ENCODE assay signal across 8 cellular contexts in the genomic region with DNA sequence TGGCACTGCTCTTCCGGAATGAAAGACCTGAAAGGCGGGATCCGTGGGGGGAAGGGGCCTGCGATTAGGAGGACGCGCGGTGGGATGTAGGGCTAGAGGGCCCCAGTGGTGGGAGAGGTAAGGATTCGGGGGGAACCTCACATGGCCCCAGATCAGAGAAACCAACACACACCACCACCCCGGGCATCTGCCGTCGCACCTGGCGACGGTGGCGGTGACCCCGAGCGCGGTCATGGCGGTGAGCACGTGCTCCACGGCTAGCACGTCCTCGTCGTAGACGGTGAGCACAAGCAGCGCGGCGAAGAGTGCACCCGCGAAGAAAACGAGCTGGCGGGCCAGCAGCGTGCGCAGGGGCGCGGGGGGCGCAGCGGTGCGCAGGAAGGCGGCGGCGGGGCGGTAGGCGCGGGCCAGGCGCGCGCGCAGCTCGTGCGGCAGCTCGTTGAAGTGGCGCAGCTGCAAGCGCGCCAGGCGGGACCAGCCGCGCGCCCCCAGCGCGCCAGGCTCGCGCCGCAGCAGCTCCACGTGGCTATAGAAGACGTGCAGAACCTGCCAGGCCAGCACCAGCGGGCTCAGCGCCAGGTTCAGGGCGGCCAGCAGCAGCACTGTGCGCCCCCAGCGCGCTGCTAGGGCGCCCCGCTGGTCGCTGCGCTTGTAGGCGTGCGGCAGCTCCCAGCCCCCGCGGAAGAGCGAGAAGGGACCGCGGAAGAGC. TPM values are rescaled to one million over a fixed set of nuclear protein-coding genes. Genes with fewer than 3 reads are reported as not detected.
DNase-seq lines count a peak whose midpoint lies in the region; ATAC-seq and TF ChIP-seq lines count a peak whose summit lies in the region.

No MANE protein-coding gene starts in this region.

- H2BK5ac ChIP-seq in neuronal stem cell (ENCODE audit: low read length), result peak overlapping the region; percentile 63

- H3K27me3 Mint-ChIP-seq in endodermal cell (ENCODE audit: insufficient read depth), result peaks cover 92% of the 10 kb centered on the region

- H4K8ac ChIP-seq in neuronal stem cell (ENCODE audit: low read depth, low read length), result peak overlapping the region; percentile 26

- peak overlapping the region; percentile 52 for H3K4me2 ChIP-seq in neuronal stem cell (ENCODE audit: insufficient read depth, low read length, poor library complexity, severe bottlenecking)

- H2BK120ac ChIP-seq in neuronal stem cell (ENCODE audit: low read depth, low read length), result peak overlapping the region; percentile 69

- TF ChIP-seq EP300 in gastroesophageal sphincter (IDR thresholded peaks at IDR 0.05), result no peak

- DNase-seq in DMS 273 (lab: John Stamatoyannopoulos, UW; ENCODE audit: unreplicated experiment) (peak; percentile 77), DMS 273 treated with DMSO at 0.1 percent for 48 hours (lab: John Stamatoyannopoulos, UW) (no peak), T-helper 9 cell (peak; percentile 26), endodermal cell (peak; percentile 70), neuronal stem cell (ENCODE audit: low spot score) (no peak), RKO (ENCODE audit: low spot score) (no peak), GF-D8 (lab: John Stamatoyannopoulos, UW) (no peak)

- peak overlapping the region; percentile 99 for H3K14ac ChIP-seq in neuronal stem cell (ENCODE audit: low read length)

- peak overlapping the region; percentile 100 for H2AK5ac ChIP-seq in neuronal stem cell (ENCODE audit: low read depth, low read length)

- H2BK12ac ChIP-seq in neuronal stem cell (ENCODE audit: low read length), result peak overlapping the region; percentile 99

- H3K4me3 Mint-ChIP-seq in endodermal cell, result peak overlapping the region; percentile 50

- peaks cover 2% of the 10 kb centered on the region for H3K79me1 ChIP-seq in neuronal stem cell (ENCODE audit: low read depth, low read length)

- H3K4me3 ChIP-seq in endodermal cell (ENCODE audit: low read length), result peak overlapping the region; percentile 47
- H3K4me3 ChIP-seq in neuronal stem cell (ENCODE audit: low read length in 2 of 2), result peak overlapping the region; percentile 41 to 65
- H3K4me3 ChIP-seq in gastroesophageal sphincter, result peak overlapping the region in 1 of 2 donors; percentile 38

- peak overlapping the region; percentile 97 for H2BK15ac ChIP-seq in neuronal stem cell (ENCODE audit: low read length)

- ATAC-seq in gastroesophageal sphincter, result no peak

- peaks cover 3% of the 10 kb centered on the region for H3K9me3 Mint-ChIP-seq in endodermal cell

- peak overlapping the region; percentile 99 for H3K18ac ChIP-seq in neuronal stem cell (ENCODE audit: low read length)

- H3K36me3 ChIP-seq in endodermal cell (ENCODE audit: control insufficient read depth, insufficient read depth, low read length) (no peaks in the 10 kb centered on the region), neuronal stem cell (replicated peaks in 1 of 2; ENCODE audit: control insufficient read depth in 2 of 2, insufficient read depth in 2 of 2, low read length in 2 of 2) (peaks cover 0 to 5% of the 10 kb centered on the region in 2 donors), gastroesophageal sphincter (no peaks in the 10 kb centered on the region)

- H3K36me3 Mint-ChIP-seq in endodermal cell (ENCODE audit: low read depth), result no peaks in the 10 kb centered on the region

- WGBS in endodermal cell (ENCODE audit: insufficient coverage in 1 of 2, insufficient read length in 1 of 2), 2 experiments, result 6 to 11% methylated on average over 29 to 79 of the region's 82 CpGs
- no CpG with 5 or more reads among the region's 82 CpGs for WGBS in neuronal stem cell (ENCODE audit: extremely low coverage in 2 of 2, insufficient read length in 2 of 2, insufficient replicate concordance in 1 of 2), 2 donors
- 2% methylated on average over 8 of the region's 82 CpGs; no CpG with 5 or more reads in 1 of the 2 donors for WGBS in gastroesophageal sphincter (ENCODE audit: low coverage in 1 of 2), 2 donors

- H3K4me1 Mint-ChIP-seq in endodermal cell, result peaks cover 18% of the 10 kb centered on the region

- TF ChIP-seq CTCF in endodermal cell (conservative IDR thresholded peaks at IDR 0.05), result no peak
- TF ChIP-seq CTCF in gastroesophageal sphincter (IDR thresholded peaks at IDR 0.05), result no peak

- no peak for TF ChIP-seq POLR2A in gastroesophageal sphincter (IDR thresholded peaks at IDR 0.05)

- H3K9me3 ChIP-seq in endodermal cell (ENCODE audit: control insufficient read depth, low read length) (no peaks in the 10 kb centered on the region), neuronal stem cell (replicated peaks in 1 of 2; ENCODE audit: control insufficient read depth in 2 of 2, insufficient read depth in 1 of 2, low read depth in 1 of 2, low read length in 2 of 2) (peaks cover 0 to 2% of the 10 kb centered on the region in 2 donors), gastroesophageal sphincter (no peaks in the 10 kb centered on the region)

- H3K4me1 ChIP-seq in endodermal cell (ENCODE audit: control insufficient read depth, insufficient read depth, low read length) (no peaks in the 10 kb centered on the region), neuronal stem cell (ENCODE audit: control insufficient read depth in 2 of 2, insufficient read depth in 1 of 2, low read depth in 1 of 2, low read length in 2 of 2) (peaks cover 25 to 36% of the 10 kb centered on the region in 2 donors), gastroesophageal sphincter (peaks cover 0 to 30% (median 22%) of the 10 kb centered on the region in 3 donors)

- H2AFZ ChIP-seq in neuronal stem cell (ENCODE audit: low read length), result peak overlapping the region; percentile 94

- H3K27ac ChIP-seq in endodermal cell (ENCODE audit: low read depth, low read length), result no peak overlapping the region
- H3K27ac ChIP-seq in neuronal stem cell (replicated peaks; ENCODE audit: low read length), result no peak overlapping the region
- H3K27ac ChIP-seq in gastroesophageal sphincter, result no peak overlapping the region

- no peak overlapping the region for H3K27ac Mint-ChIP-seq in endodermal cell

- H3K27me3 ChIP-seq in endodermal cell (ENCODE audit: control insufficient read depth, insufficient read depth, low read length, poor library complexity, severe bottlenecking) (peaks cover 46% of the 10 kb centered on the region), neuronal stem cell (ENCODE audit: control insufficient read depth in 3 of 3, insufficient read depth in 3 of 3, low read depth in 1 of 3, low read length in 3 of 3) (peaks cover 0 to 18% (median 0%) of the 10 kb centered on the region in 3 experiments), gastroesophageal sphincter (peaks cover 88% of the 10 kb centered on the region)

- H4K91ac ChIP-seq in neuronal stem cell (ENCODE audit: low read depth, low read length, poor library complexity), result peak overlapping the region; percentile 22

- H3K9ac ChIP-seq in endodermal cell (ENCODE audit: extremely low read depth, low read length, poor library complexity, severe bottlenecking), result no peak overlapping the region
- H3K9ac ChIP-seq in neuronal stem cell (ENCODE audit: low read depth, low read length, poor library complexity), result peak overlapping the region; percentile 79

- peak overlapping the region; percentile 98 for H3K23ac ChIP-seq in neuronal stem cell (ENCODE audit: low read depth, low read length, poor library complexity)

- H3K4ac ChIP-seq in neuronal stem cell (ENCODE audit: low read length), result peak overlapping the region; percentile 70

RNA-seq across cellular contexts. Expression of a gene that starts 5.7 kb away (rescaled TPM):
- 1 to 10 TPM; 2.0 to 3.0 TPM for total RNA-seq in endodermal cell
- 4.3 TPM for polyA plus RNA-seq in endodermal cell (2013, experiment 1 of 2)
- polyA plus RNA-seq in endodermal cell (2013, experiment 2 of 2), result 4.0 TPM
- polyA plus RNA-seq in neuronal stem cell (2013, experiment 1 of 2), result 6.3 TPM
- 5.0 TPM for polyA plus RNA-seq in neuronal stem cell (2013, experiment 2 of 2)
- total RNA-seq in gastroesophageal sphincter, result under 1 TPM in 2 of 4 donors, not detected in 2; 0.15 to 0.31 TPM

RNA-seq across cellular contexts. Expression of a gene that starts 9.7 kb away (rescaled TPM):
- total RNA-seq in endodermal cell, result 10 to 100 TPM; 35.9 to 37.2 TPM
- polyA plus RNA-seq in endodermal cell (2013, experiment 1 of 2), result 27.6 TPM
- 25.8 TPM for polyA plus RNA-seq in endodermal cell (2013, experiment 2 of 2)
- 8.6 TPM for polyA plus RNA-seq in neuronal stem cell (2013, experiment 1 of 2)
- polyA plus RNA-seq in neuronal stem cell (2013, experiment 2 of 2), result 8.5 TPM
- total RNA-seq in gastroesophageal sphincter, result 10 to 100 TPM; 13.2 to 33.0 (median 18.8) TPM

RNA-seq across cellular contexts. Expression of a gene that starts 27.8 kb away (rescaled TPM):
- total RNA-seq in endodermal cell, result 1 to 10 TPM; 2.3 to 9.1 TPM
- polyA plus RNA-seq in endodermal cell (2013, experiment 1 of 2), result 4.0 TPM
- 4.1 TPM for polyA plus RNA-seq in endodermal cell (2013, experiment 2 of 2)
- 5.4 TPM for polyA plus RNA-seq in neuronal stem cell (2013, experiment 1 of 2)
- polyA plus RNA-seq in neuronal stem cell (2013, experiment 2 of 2), result 5.6 TPM
- total RNA-seq in gastroesophageal sphincter, result 10 to 100 TPM in 2 of 4 donors, 1 to 10 TPM in 2; 6.8 to 29.4 (median 13.5) TPM

RNA-seq across cellular contexts. Expression of a gene that starts 29.8 kb away (rescaled TPM):
- total RNA-seq in endodermal cell, result 1 to 10 TPM; 2.5 to 3.0 TPM
- polyA plus RNA-seq in endodermal cell (2013, experiment 1 of 2), result 5.1 TPM
- 4.0 TPM for polyA plus RNA-seq in endodermal cell (2013, experiment 2 of 2)
- polyA plus RNA-seq in neuronal stem cell (2013, experiment 1 of 2), result 5.1 TPM
- polyA plus RNA-seq in neuronal stem cell (2013, experiment 2 of 2), result 4.6 TPM
- 1 to 10 TPM in 3 of 4 donors, not detected in 1; 1.7 to 3.1 (median 2.1) TPM for total RNA-seq in gastroesophageal sphincter

RNA-seq across cellular contexts. Expression of a gene that starts 39.1 kb away (rescaled TPM):
- 10 to 100 TPM; 22.2 to 25.2 TPM for total RNA-seq in endodermal cell
- polyA plus RNA-seq in endodermal cell (2013, experiment 1 of 2), result 22.0 TPM
- 18.7 TPM for polyA plus RNA-seq in endodermal cell (2013, experiment 2 of 2)
- 14.1 TPM for polyA plus RNA-seq in neuronal stem cell (2013, experiment 1 of 2)
- 13.9 TPM for polyA plus RNA-seq in neuronal stem cell (2013, experiment 2 of 2)
- total RNA-seq in gastroesophageal sphincter, result 1 to 10 TPM; 3.4 to 8.8 (median 6.4) TPM

Comparison
In these comparisons a context has a peak if more than half of its experiments do, and no peak if none do; other contexts are left out.
1. DNase-seq: peak in DMS 273 (single experiment), T-helper 9 cell (single experiment) and endodermal cell (single experiment); none in DMS 273 treated with DMSO at 0.1 percent for 48 hours (single experiment), neuronal stem cell (single experiment), RKO (single experiment) and GF-D8 (single experiment).